Comparison of ENCODE assay signal across 10 cellular contexts in genomic region chrX:132614297-132614696, GRCh38.
DNase-seq lines count a peak whose midpoint lies in the region; ATAC-seq, FAIRE-seq and TF ChIP-seq lines count a peak whose summit lies in the region.
"Had no signal": no experiment of that assay in that cellular context is flagged by ENCODE, and none has a peak within 500 bp of the region (broad histone marks: within the 10 kb centered on the region; RNA-seq: fewer than 3 reads in every experiment).

No MANE protein-coding gene starts in this region.

- H3K36me3 ChIP-seq in H7 (replicated peaks; ENCODE audit: control insufficient read depth, insufficient read depth, low read length): no peaks in the 10 kb centered on the region
- H3K36me3 ChIP-seq in keratinocyte (ENCODE audit: control insufficient read depth in 2 of 2, extremely low read depth in 1 of 2, insufficient read depth in 2 of 2, low read length in 2 of 2): no peaks in the 10 kb centered on the region
- H3K36me3 ChIP-seq in tibial nerve: no peaks in the 10 kb centered on the region

- H3K27me3 Mint-ChIP-seq in Calu3 (ENCODE audit: unreplicated experiment): no peaks in the 10 kb centered on the region
- no peaks in the 10 kb centered on the region for H3K27me3 Mint-ChIP-seq in effector memory CD8-positive, alpha-beta T cell

- no peaks in the 10 kb centered on the region for H4K20me1 ChIP-seq in keratinocyte (ENCODE audit: control insufficient read depth, extremely low read depth, insufficient read depth, low read length)

- no peaks in the 10 kb centered on the region for H3K4me1 Mint-ChIP-seq in Calu3 (ENCODE audit: low read depth, unreplicated experiment)
- H3K4me1 Mint-ChIP-seq in effector memory CD8-positive, alpha-beta T cell (ENCODE audit: low read depth in 2 of 2): no peaks in the 10 kb centered on the region

- no peak overlapping the region for H2AFZ ChIP-seq in keratinocyte (ENCODE audit: control insufficient read depth, low read length)

- H3K27ac Mint-ChIP-seq in Calu3 (ENCODE audit: unreplicated experiment): no peak overlapping the region
- no peak overlapping the region for H3K27ac Mint-ChIP-seq in effector memory CD8-positive, alpha-beta T cell

- peak; percentile 9 for FAIRE-seq in keratinocyte (lab: Jason Lieb, UNC)
- no peak for FAIRE-seq in H54 (lab: Jason Lieb, UNC)

- TF ChIP-seq POLR2A in tibial nerve (IDR thresholded peaks at IDR 0.05) (no peak), H54 (IDR thresholded peaks at IDR 0.05; ENCODE audit: low read depth, low read length) (no peak)

- no peaks in the 10 kb centered on the region for H3K9me3 ChIP-seq in keratinocyte (ENCODE audit: control insufficient read depth, low read depth, low read length)
- no peaks in the 10 kb centered on the region for H3K9me3 ChIP-seq in tibial nerve

- H3K9me1 ChIP-seq in keratinocyte (ENCODE audit: control insufficient read depth, extremely low read depth, insufficient read depth, low read length): no peaks in the 10 kb centered on the region

- intact Hi-C loops in Calu3 (cut with micrococcal nuclease; ENCODE audit: unreplicated experiment): loop anchor here (1.0 to 5.0 kb wide), 4 partner anchors 122 to 762 kb away; no protein-coding TSS in a partner anchor

- dilution Hi-C loops in keratinocyte (cut with MboI; ENCODE audit: extremely low pct_ligation_motif_present, low sequenced_read_pairs): no loop called here

- no peaks in the 10 kb centered on the region for H3K36me3 Mint-ChIP-seq in Calu3 (ENCODE audit: insufficient read depth, unreplicated experiment)
- H3K36me3 Mint-ChIP-seq in effector memory CD8-positive, alpha-beta T cell (ENCODE audit: insufficient read depth): no peaks in the 10 kb centered on the region

- DNase-seq in Calu3 (peak; percentile 30), H7 (peak; percentile 2), SK-MEL-5 (ENCODE audit: low read depth, low spot score) (peak; percentile 34), keratinocyte (ENCODE audit: low read depth, low spot score) (no peak), activated gamma-delta T cell treated with Interleukin-2 at 50 U/mL for 16 hours (no peak), tibial nerve (ENCODE audit: low spot score in 2 of 2) (no peak), H54 (ENCODE audit: insufficient read length, low spot score) (no peak)
- DNase-seq in effector memory CD8-positive, alpha-beta T cell: no peak
- DNase-seq: activated T-cell treated with anti-CD3 and anti-CD28 coated beads, Interleukin-2, amount 50 U/mL, for 48 hours; NCI-H2029 had no signal

- no peaks in the 10 kb centered on the region for H3K4me1 ChIP-seq in keratinocyte (ENCODE audit: control insufficient read depth, extremely low read depth, insufficient read depth, low read length)
- H3K4me1 ChIP-seq in tibial nerve: no peaks in the 10 kb centered on the region

- H3K4me3 Mint-ChIP-seq in Calu3 (ENCODE audit: low read depth, unreplicated experiment): no peak overlapping the region
- no peak overlapping the region for H3K4me3 Mint-ChIP-seq in effector memory CD8-positive, alpha-beta T cell

- no peaks in the 10 kb centered on the region for H3K79me2 ChIP-seq in keratinocyte (ENCODE audit: control insufficient read depth, insufficient read depth, low read length)

- H3K9ac ChIP-seq in keratinocyte (ENCODE audit: control insufficient read depth, extremely low read depth, insufficient read depth, low read length): no peak overlapping the region

- H3K4me3 ChIP-seq in H7 (ENCODE audit: insufficient read depth, low read depth, low read length) (no peak overlapping the region), keratinocyte (ENCODE audit: control insufficient read depth in 2 of 3, extremely low read depth in 1 of 3, insufficient read depth in 2 of 3, low read depth in 1 of 3, low read length in 3 of 3) (no peak overlapping the region), tibial nerve (no peak overlapping the region)

- TF ChIP-seq CTCF in Calu3 (IDR thresholded peaks at IDR 0.05; ENCODE audit: unreplicated experiment) (no peak), keratinocyte (optimal IDR thresholded peaks at IDR 0.05 in 1 of 3, IDR thresholded peaks at IDR 0.05 in 1 of 3, conservative IDR thresholded peaks at IDR 0.05 in 1 of 3; ENCODE audit: extremely low read depth in 1 of 3, insufficient read depth in 2 of 3, low read length in 3 of 3) (peak in 2 of 3 experiments; percentile 68 to 76), tibial nerve (IDR thresholded peaks at IDR 0.05) (peak in 1 of 5 experiments; percentile 23)

- H3K27me3 ChIP-seq in H7 (ENCODE audit: control insufficient read depth, insufficient read depth, low read length) (no peaks in the 10 kb centered on the region), keratinocyte (ENCODE audit: control insufficient read depth, extremely low read depth, insufficient read depth, low read length) (no peaks in the 10 kb centered on the region), tibial nerve (peaks cover 0 to 16% of the 10 kb centered on the region in 2 donors)

- 81 to 82% methylated on average over 4 to 6 of the region's 6 CpGs for WGBS in tibial nerve, 2 donors

- no peak for TF ChIP-seq EP300 in tibial nerve (IDR thresholded peaks at IDR 0.05)

- in situ Hi-C loops in SK-MEL-5 (cut with HindIII; ENCODE audit: low pct_unique_long_range_greater_than_20kb, low sequenced_read_pairs): no loop called here

- H3K9me3 Mint-ChIP-seq in Calu3 (ENCODE audit: low read depth, unreplicated experiment): no peaks in the 10 kb centered on the region
- no peaks in the 10 kb centered on the region for H3K9me3 Mint-ChIP-seq in effector memory CD8-positive, alpha-beta T cell

- CTCF ChIA-PET in Calu3 (lab: Charles Lee): interaction anchor here (0.6 to 2.0 kb wide), 5 partner anchors 17 to 395 kb away, joined by 3 to 8 read pairs (median 4); partner anchors contain the start of gene RAP2C

- no peak overlapping the region for H3K4me2 ChIP-seq in keratinocyte (ENCODE audit: control insufficient read depth, extremely low read depth, insufficient read depth, low read depth, low read length)

- no TSS peak for BruUV-seq in Calu3 (replicated peaks; lab: Mats Ljungman, UMichigan)

- no peak for ATAC-seq in effector memory CD8-positive, alpha-beta T cell (replicated peaks)

- H3K27ac ChIP-seq in keratinocyte (ENCODE audit: control insufficient read depth, insufficient read depth, low read length) (no peak overlapping the region), tibial nerve (no peak overlapping the region)

Comparison
In these comparisons a context has a peak if more than half of its experiments do, and no peak if none do; other contexts are left out.
1. DNase-seq: peak in Calu3 (single experiment), H7 (single experiment) and SK-MEL-5 (single experiment); none in keratinocyte (single experiment), effector memory CD8-positive, alpha-beta T cell (0 of 3), activated gamma-delta T cell treated with Interleukin-2 at 50 U/mL for 16 hours (single experiment), tibial nerve (0 of 2) and H54 (single experiment).